21 cellular contexts compared by ENCODE assay signal in the genomic region with DNA sequence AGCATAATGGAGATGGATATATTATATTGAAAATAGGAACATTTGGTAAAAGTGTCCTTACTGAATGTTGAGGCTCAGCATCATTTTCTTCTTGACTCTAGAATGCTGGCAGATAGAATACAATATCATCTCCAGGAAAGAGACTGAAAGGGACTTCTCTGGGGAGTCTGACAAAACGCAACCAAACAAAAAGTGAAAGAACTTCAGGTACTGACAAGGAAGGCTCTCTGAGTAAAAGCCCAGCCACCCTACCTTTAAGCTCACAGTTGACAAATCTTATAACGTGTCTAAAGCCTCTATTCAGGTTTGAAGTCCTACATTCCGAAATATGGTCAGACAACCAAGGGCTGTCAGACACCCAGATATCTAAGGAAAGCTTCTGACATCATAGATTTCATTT.
"Had no signal": no experiment of that assay in that cellular context is flagged by ENCODE, and none has a peak within 500 bp of the region (broad histone marks: within the 10 kb centered on the region; RNA-seq: fewer than 3 reads in every experiment).

No MANE protein-coding gene starts in this region.

- H3K9me3 ChIP-seq: neutrophil, SK-N-SH had no signal

- H3K36me3 Mint-ChIP-seq: memory B cell, natural killer cell had no signal

- H3K27ac ChIP-seq: left ventricle myocardium inferior, neutrophil had no signal

- H3K9me3 Mint-ChIP-seq: activated T-helper 17 cell treated with anti-CD3 and anti-CD28 coated beads, Interleukin-2, amount 50 U/mL, for 72 hours; stimulated activated naive CD8-positive, alpha-beta T cell treated with anti-CD3 and anti-CD28 coated beads, Interleukin-15, Interleukin-2, amounts not matched to agents 100 ng/mL and 50 ng/mL, for 24 hours; T-helper 2 cell treated with Interferon-gamma antibody and Interleukin-4, amounts not matched to agents 5 μg/mL and 100 μg/mL, for 36 hours had no signal

- H3K4me2 ChIP-seq: SK-N-SH had no signal

- ATAC-seq: activated CD4-positive, alpha-beta T cell treated with anti-CD3 and anti-CD28 coated beads for 36 hours; activated T-helper 17 cell treated with anti-CD3 and anti-CD28 coated beads, Interleukin-2, amount 50 U/mL, for 72 hours; natural killer cell had no signal

- H3K4me1 Mint-ChIP-seq: activated CD4-positive, alpha-beta T cell treated with anti-CD3 and anti-CD28 coated beads for 36 hours; activated T-helper 17 cell treated with anti-CD3 and anti-CD28 coated beads, Interleukin-2, amount 50 U/mL, for 72 hours; memory B cell; natural killer cell had no signal

- DNase-seq: activated CD4-positive, alpha-beta T cell treated with anti-CD3 and anti-CD28 coated beads for 36 hours; activated CD4-positive, alpha-beta T cell treated with anti-CD3 and anti-CD28 coated beads, Interleukin-2, amount 50 U/mL, for 48 hours; activated naive CD4-positive, alpha-beta T cell; central memory CD4-positive, alpha-beta T cell; erythroblast; foreskin melanocyte; hypothalamus; left ventricle myocardium inferior; natural killer cell; posterior cingulate gyrus; SK-N-SH; stimulated activated CD4-positive, alpha-beta T cell treated with anti-CD3 and anti-CD28 coated beads, Interleukin-15, amount 100 ng/mL, for 24 hours; stimulated activated CD4-positive, alpha-beta T cell treated with anti-CD3 and anti-CD28 coated beads, Interleukin-2, amount 100 ng/mL, for 48 hours; trophoblast cell had no signal

- H3K27me3 ChIP-seq: neutrophil had no signal

- H3K27ac Mint-ChIP-seq: activated CD4-positive, alpha-beta T cell treated with anti-CD3 and anti-CD28 coated beads for 36 hours; activated T-helper 17 cell treated with anti-CD3 and anti-CD28 coated beads, Interleukin-2, amount 50 U/mL, for 72 hours; brain; memory B cell; natural killer cell; stimulated activated naive CD8-positive, alpha-beta T cell treated with anti-CD3 and anti-CD28 coated beads, Interleukin-15, Interleukin-2, amounts not matched to agents 100 ng/mL and 50 ng/mL, for 24 hours; T-helper 2 cell treated with Interferon-gamma antibody and Interleukin-4, amounts not matched to agents 5 μg/mL and 100 μg/mL, for 36 hours had no signal

- FAIRE-seq: TTC549 had no signal

- H3K27me3 Mint-ChIP-seq: memory B cell had no signal

- H3K4me3 ChIP-seq: left ventricle myocardium inferior had no signal

- H3K4me3 Mint-ChIP-seq: activated CD4-positive, alpha-beta T cell treated with anti-CD3 and anti-CD28 coated beads for 36 hours; activated T-helper 17 cell treated with anti-CD3 and anti-CD28 coated beads, Interleukin-2, amount 50 U/mL, for 72 hours; brain; memory B cell; natural killer cell; stimulated activated naive CD8-positive, alpha-beta T cell treated with anti-CD3 and anti-CD28 coated beads, Interleukin-15, Interleukin-2, amounts not matched to agents 100 ng/mL and 50 ng/mL, for 24 hours; T-helper 2 cell treated with Interferon-gamma antibody and Interleukin-4, amounts not matched to agents 5 μg/mL and 100 μg/mL, for 36 hours had no signal

- H3K9ac ChIP-seq: SK-N-SH had no signal

- H3K36me3 ChIP-seq: left ventricle myocardium inferior, neutrophil had no signal
